ENCODE assay signal across 8 cellular contexts in the genomic region with DNA sequence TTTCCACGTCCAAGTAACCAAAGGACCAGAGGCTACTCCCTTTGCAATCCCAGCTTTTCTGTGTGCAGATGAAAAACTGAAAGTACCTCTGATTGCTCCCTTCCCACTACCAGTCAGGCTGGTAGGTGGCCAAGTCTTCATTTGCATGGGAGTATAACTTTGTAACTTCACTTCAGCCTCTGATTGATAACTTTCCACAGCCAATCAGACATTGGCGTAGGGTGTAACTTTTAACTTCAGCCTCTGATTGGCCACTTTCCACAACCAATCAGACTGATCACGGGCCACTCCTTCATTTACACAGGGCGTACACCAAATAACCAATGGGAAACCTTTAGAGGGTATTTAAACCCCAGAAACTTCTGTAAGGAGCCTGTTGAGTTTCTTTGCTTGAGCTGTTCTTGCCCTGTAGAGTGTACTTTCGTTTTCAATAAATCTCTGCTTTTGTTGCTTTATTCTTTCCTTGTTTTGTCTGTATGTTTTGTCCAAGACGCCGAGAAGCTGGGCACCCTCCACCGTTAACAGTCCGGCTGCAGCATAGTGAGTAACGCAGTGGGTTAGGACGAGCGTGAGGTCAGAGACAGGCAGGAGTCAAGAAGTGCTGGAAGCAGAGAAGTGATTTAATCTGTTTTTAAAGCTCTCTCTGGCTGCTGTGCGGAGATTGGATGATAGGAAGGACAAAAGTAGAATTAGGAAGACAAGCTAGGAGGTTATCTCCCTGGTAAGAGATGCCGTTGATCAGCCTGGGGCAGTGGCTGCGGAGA. TPM values are rescaled to one million over a fixed set of nuclear protein-coding genes. Genes with fewer than 3 reads are reported as not detected.
A peak's percentile ranks its signal among the peaks of the same experiment; 100 is the strongest.
DNase-seq lines count a peak whose midpoint lies in the region; ATAC-seq and TF ChIP-seq lines count a peak whose summit lies in the region.

No MANE protein-coding gene starts in this region.

- POLR2A ChIA-PET in activated B cell treated with CpG ODN at 0.5 μM for 24 hours (lab: Charles Lee): no interaction called here

- TF ChIP-seq CTCF in activated B cell treated with CpG ODN at 0.5 μM for 24 hours (IDR thresholded peaks at IDR 0.05) (no peak), gastrocnemius medialis (IDR thresholded peaks at IDR 0.05 in 4 of 5, conservative IDR thresholded peaks at IDR 0.05 in 1 of 5) (no peak)

- DNase-seq in NCI-H2029 treated with DMSO at 0.1 percent for 48 hours (lab: John Stamatoyannopoulos, UW): peak; percentile 33
- no peak for DNase-seq in activated B cell treated with CpG ODN at 0.5 μM for 24 hours
- DNase-seq in right cardiac atrium: peak in 2 of 3 donors; percentile 57 to 75
- peak; percentile 65 to 74 for DNase-seq in gastrocnemius medialis
- DNase-seq in central memory CD4-positive, alpha-beta T cell: no peak
- no peak for DNase-seq in NK-92 (lab: John Stamatoyannopoulos, UW; ENCODE audit: unreplicated experiment)

- peaks cover 10% of the 10 kb centered on the region for H3K36me3 Mint-ChIP-seq in activated B cell treated with CpG ODN at 0.5 μM for 24 hours (ENCODE audit: low read depth)

- no peak overlapping the region for H3K27ac Mint-ChIP-seq in activated B cell treated with CpG ODN at 0.5 μM for 24 hours

- H3K9me3 Mint-ChIP-seq in activated B cell treated with CpG ODN at 0.5 μM for 24 hours: peaks cover 2% of the 10 kb centered on the region

- TF ChIP-seq POLR2A in GM15510 (IDR thresholded peaks at IDR 0.05; ENCODE audit: borderline replicate concordance, extremely low read depth, insufficient read length) (peak; percentile 39), gastrocnemius medialis (IDR thresholded peaks at IDR 0.05) (peak in 1 of 2 donors; percentile 59)

- no peaks in the 10 kb centered on the region for H3K27me3 ChIP-seq in right cardiac atrium (ENCODE audit: control insufficient read depth, insufficient read depth)
- no peaks in the 10 kb centered on the region for H3K27me3 ChIP-seq in gastrocnemius medialis

- in situ Hi-C loops in gastrocnemius medialis (cut with MboI; ENCODE audit: low sequenced_read_pairs in 4 of 4): loop anchor here in 3 of 4 donors (5.0 to 10.0 kb wide), 3 partner anchors 223 to 255 kb away; no protein-coding TSS in a partner anchor

- WGBS in right cardiac atrium: 55% methylated on average over 15 of the region's 15 CpGs

- peaks cover 4% of the 10 kb centered on the region for H3K27me3 Mint-ChIP-seq in activated B cell treated with CpG ODN at 0.5 μM for 24 hours

- H3K27ac ChIP-seq in right cardiac atrium (ENCODE audit: low read length) (peak overlapping the region; percentile 63), gastrocnemius medialis (peak overlapping the region; percentile 51 to 79 (median 72))

- intact Hi-C loops in activated B cell treated with CpG ODN at 0.5 μM for 24 hours (cut with micrococcal nuclease) (loop anchor here (5.0 kb wide), 1 partner anchor 437 kb away; a partner anchor contains a TSS), right cardiac atrium (cut with DNase I) (no loop called here), gastrocnemius medialis (cut with DNase I; ENCODE audit: low total_unique reads) (loop anchor here (5.0 kb wide), 1 partner anchor 853 kb away; a partner anchor contains a TSS)

- H3K4me1 ChIP-seq in right cardiac atrium (ENCODE audit: control insufficient read depth, insufficient read depth, low read length) (no peaks in the 10 kb centered on the region), gastrocnemius medialis (peaks cover 10 to 21% of the 10 kb centered on the region in 2 donors)

- H3K9me3 ChIP-seq in right cardiac atrium (ENCODE audit: control insufficient read depth, low read length): no peaks in the 10 kb centered on the region
- no peaks in the 10 kb centered on the region for H3K9me3 ChIP-seq in gastrocnemius medialis

- ATAC-seq in activated B cell treated with CpG ODN at 0.5 μM for 24 hours (ENCODE audit: low read depth) (no peak), right cardiac atrium (peak; percentile 58 to 73), gastrocnemius medialis (peak; percentile 78 to 81), HG02884 (IDR thresholded peaks at IDR 0.05; ENCODE audit: unreplicated experiment) (no peak)

- no peaks in the 10 kb centered on the region for H3K36me3 ChIP-seq in gastrocnemius medialis

- H3K4me3 Mint-ChIP-seq in activated B cell treated with CpG ODN at 0.5 μM for 24 hours: peak overlapping the region; percentile 0

- CTCF ChIA-PET in activated B cell treated with CpG ODN at 0.5 μM for 24 hours (lab: Charles Lee): interaction anchor here (1.0 to 1.9 kb wide), 3 partner anchors 12 to 357 kb away, joined by 3 to 6 read pairs (median 3); no protein-coding TSS in a partner anchor

- peaks cover 14% of the 10 kb centered on the region for H3K4me1 Mint-ChIP-seq in activated B cell treated with CpG ODN at 0.5 μM for 24 hours

- peak overlapping the region; percentile 39 for H3K4me3 ChIP-seq in right cardiac atrium (ENCODE audit: low read length)
- H3K4me3 ChIP-seq in gastrocnemius medialis: peak overlapping the region; percentile 30 to 57 (median 42)

RNA-seq across cellular contexts. Expression of a gene that starts 3.5 kb away (rescaled TPM):
- 49.6 and 54.8 TPM in 2 replicates for total RNA-seq in activated B cell treated with CpG ODN at 0.5 μM for 24 hours
- 10 to 100 TPM; 14.2 to 17.9 (median 15.5) TPM for total RNA-seq in right cardiac atrium
- 11.0 TPM for polyA plus RNA-seq in right cardiac atrium
- total RNA-seq in gastrocnemius medialis: 10 to 100 TPM in 3 of 4 donors, 1 to 10 TPM in 1; 9.3 to 21.7 (median 12.0) TPM

RNA-seq across cellular contexts. Expression of a gene that starts 25.7 kb away (rescaled TPM):
- total RNA-seq in activated B cell treated with CpG ODN at 0.5 μM for 24 hours (not detected in 2 replicates), right cardiac atrium (not detected), gastrocnemius medialis (not detected)
- polyA plus RNA-seq in right cardiac atrium: 0.02 TPM

Comparison
In these comparisons a context has a peak if more than half of its experiments do, and no peak if none do; other contexts are left out.
1. DNase-seq: peak in NCI-H2029 treated with DMSO at 0.1 percent for 48 hours (single experiment), right cardiac atrium (2 of 3) and gastrocnemius medialis (2 of 2); none in activated B cell treated with CpG ODN at 0.5 μM for 24 hours (single experiment), central memory CD4-positive, alpha-beta T cell (single experiment) and NK-92 (single experiment).
2. ATAC-seq: peak in right cardiac atrium (2 of 2) and gastrocnemius medialis (2 of 2); none in activated B cell treated with CpG ODN at 0.5 μM for 24 hours (single experiment) and HG02884 (single experiment).
3. intact Hi-C loops: an anchor here in activated B cell treated with CpG ODN at 0.5 μM for 24 hours (5.0 kb wide) and gastrocnemius medialis (5.0 kb wide); none called in right cardiac atrium.